ENCODE assay signal across 8 cellular contexts in the genomic region with DNA sequence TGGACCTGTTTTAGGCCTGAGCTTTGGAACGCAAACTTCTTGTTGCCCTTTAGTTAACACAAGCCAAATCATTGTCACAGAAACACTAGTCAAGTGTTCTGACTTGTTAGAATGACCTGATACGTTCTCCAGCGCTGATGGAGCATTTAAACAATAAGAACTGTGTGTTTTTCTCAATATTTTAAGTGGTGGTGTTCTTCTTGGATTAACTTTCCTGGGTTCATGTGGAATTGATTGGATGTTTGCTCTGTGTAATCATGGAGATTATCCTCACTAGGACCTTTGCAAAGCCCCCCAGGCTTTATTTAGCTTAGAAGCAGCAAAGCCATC. TPM values are rescaled to one million over a fixed set of nuclear protein-coding genes. Genes with fewer than 3 reads are reported as not detected.
DNase-seq lines count a peak whose midpoint lies in the region; ATAC-seq, FAIRE-seq and TF ChIP-seq lines count a peak whose summit lies in the region.

No MANE protein-coding gene starts in this region.

- CTCF ChIA-PET in CD8-positive, alpha-beta memory T cell (lab: Charles Lee) = no interaction called here
- CTCF ChIA-PET in Panc1 (lab: Charles Lee) (interaction anchor here (0.7 kb wide), 1 partner anchor 78 kb away, joined by 3 read pairs; no protein-coding TSS in a partner anchor), endothelial cell of umbilical vein (lab: Charles Lee) (interaction anchor here (0.9 to 7.5 kb wide), 8 partner anchors 9 to 159 kb away, joined by 3 to 319 read pairs (median 4); no protein-coding TSS in a partner anchor)

- H3K27ac Mint-ChIP-seq in CD8-positive, alpha-beta memory T cell = peak overlapping the region in 7 of 8 donors; percentile 4 to 74 (median 58)

- TF ChIP-seq CTCF in Panc1 (IDR thresholded peaks at IDR 0.05) = no peak
- no peak for TF ChIP-seq CTCF in endothelial cell of umbilical vein (IDR thresholded peaks at IDR 0.05; ENCODE audit: extremely low read depth in 1 of 2, insufficient read depth in 1 of 2, low read depth in 1 of 2, low read length in 2 of 2)
- TF ChIP-seq CTCF in pancreas (IDR thresholded peaks at IDR 0.05) = no peak

- H3K9me3 Mint-ChIP-seq in CD8-positive, alpha-beta memory T cell = no peaks in the 10 kb centered on the region

- peaks cover 0 to 9% (median 0%) of the 10 kb centered on the region in 3 donors for H3K36me3 Mint-ChIP-seq in CD8-positive, alpha-beta memory T cell

- BruUV-seq in Panc1 (replicated peaks; lab: Mats Ljungman, UMichigan) = TSS peak; percentile 55
- BruUV-seq in endothelial cell of umbilical vein (replicated peaks; lab: Mats Ljungman, UMichigan) = no TSS peak

- H3K4me1 Mint-ChIP-seq in CD8-positive, alpha-beta memory T cell = peaks cover 29 to 37% (median 29%) of the 10 kb centered on the region in 3 donors

- peaks cover 2% of the 10 kb centered on the region for H3K27me3 ChIP-seq in CD8-positive, alpha-beta memory T cell (ENCODE audit: insufficient read depth, low read length, poor library complexity, severe bottlenecking)
- no peaks in the 10 kb centered on the region for H3K27me3 ChIP-seq in Panc1 (ENCODE audit: control insufficient read depth, insufficient read depth, low read length)
- H3K27me3 ChIP-seq in endothelial cell of umbilical vein (ENCODE audit: control insufficient read depth in 2 of 2, insufficient read depth in 2 of 2, low read length in 2 of 2) = no peaks in the 10 kb centered on the region
- H3K27me3 ChIP-seq in pancreas = no peaks in the 10 kb centered on the region
- H3K27me3 ChIP-seq in Karpas-422 (ENCODE audit: low read length) = no peaks in the 10 kb centered on the region

- H3K27ac ChIP-seq in CD8-positive, alpha-beta memory T cell (ENCODE audit: low read depth, low read length) = no peak overlapping the region
- H3K27ac ChIP-seq in Panc1 (ENCODE audit: low read length) = peak overlapping the region; percentile 64
- H3K27ac ChIP-seq in endothelial cell of umbilical vein (ENCODE audit: insufficient read depth, low read depth, low read length) = no peak overlapping the region
- peak overlapping the region; percentile 67 to 83 (median 72) for H3K27ac ChIP-seq in pancreas
- no peak overlapping the region for H3K27ac ChIP-seq in Karpas-422 (ENCODE audit: low read length)

- FAIRE-seq in endothelial cell of umbilical vein (lab: Jason Lieb, UNC) (peak; percentile 74), pancreas (lab: Jason Lieb, UNC) (no peak)

- no peaks in the 10 kb centered on the region for H3K9me3 ChIP-seq in CD8-positive, alpha-beta memory T cell (ENCODE audit: low read length)
- no peaks in the 10 kb centered on the region for H3K9me3 ChIP-seq in Panc1 (ENCODE audit: control insufficient read depth, insufficient read depth, low read depth, low read length)
- H3K9me3 ChIP-seq in endothelial cell of umbilical vein (replicated peaks; ENCODE audit: control insufficient read depth, insufficient read depth, low read length) = no peaks in the 10 kb centered on the region
- H3K9me3 ChIP-seq in pancreas = no peaks in the 10 kb centered on the region
- H3K9me3 ChIP-seq in Karpas-422 (ENCODE audit: low read length) = no peaks in the 10 kb centered on the region

- H3K4me3 ChIP-seq in CD8-positive, alpha-beta memory T cell (ENCODE audit: low read length) = no peak overlapping the region
- peak overlapping the region; percentile 72 to 88 for H3K4me3 ChIP-seq in Panc1 (ENCODE audit: low read depth in 2 of 2, low read length in 2 of 2)
- peak overlapping the region; percentile 58 to 76 (median 72) for H3K4me3 ChIP-seq in endothelial cell of umbilical vein (replicated peaks in 1 of 3; ENCODE audit: insufficient read depth in 1 of 3, low read depth in 1 of 3, low read length in 3 of 3)
- peak overlapping the region in 3 of 4 donors; percentile 75 to 91 (median 81) for H3K4me3 ChIP-seq in pancreas
- no peak overlapping the region for H3K4me3 ChIP-seq in Karpas-422 (ENCODE audit: low read length)

- no peak for TF ChIP-seq POLR2A in endothelial cell of umbilical vein (IDR thresholded peaks at IDR 0.05; ENCODE audit: low read depth, low read length)

- POLR2A ChIA-PET in CD8-positive, alpha-beta memory T cell (lab: Charles Lee) = no interaction called here
- POLR2A ChIA-PET in Panc1 (lab: Charles Lee) (interaction anchor here (0.7 kb wide), 1 partner anchor 1883 kb away, joined by 3 read pairs; no protein-coding TSS in a partner anchor), endothelial cell of umbilical vein (lab: Charles Lee) (interaction anchor here (0.9 kb wide), 1 partner anchor 17 kb away, joined by 3 read pairs; no protein-coding TSS in a partner anchor)

- H3K4me3 Mint-ChIP-seq in CD8-positive, alpha-beta memory T cell = peak overlapping the region; percentile 90 to 99 (median 97)

- peaks cover 21% of the 10 kb centered on the region for H3K4me1 ChIP-seq in CD8-positive, alpha-beta memory T cell (ENCODE audit: insufficient read depth, low read length)
- H3K4me1 ChIP-seq in Panc1 (ENCODE audit: control insufficient read depth, insufficient read depth, low read length) (peaks cover 19% of the 10 kb centered on the region), endothelial cell of umbilical vein (ENCODE audit: control insufficient read depth, extremely low read depth, insufficient read depth, low read length) (peaks cover 25% of the 10 kb centered on the region), pancreas (peaks cover 6 to 17% (median 7%) of the 10 kb centered on the region in 3 donors), Karpas-422 (ENCODE audit: low read length) (peaks cover 22% of the 10 kb centered on the region)

- no peaks in the 10 kb centered on the region for H3K9me2 ChIP-seq in Karpas-422 (replicated peaks; ENCODE audit: insufficient read depth, low read length)

- H2AFZ ChIP-seq in endothelial cell of umbilical vein (ENCODE audit: low read depth, low read length) = peak overlapping the region; percentile 57
- H2AFZ ChIP-seq in Karpas-422 (ENCODE audit: low read length) = no peak overlapping the region

- H3K9ac ChIP-seq in endothelial cell of umbilical vein (replicated peaks; ENCODE audit: extremely low read depth, insufficient read depth, low read length) = peak overlapping the region; percentile 65
- H3K9ac ChIP-seq in Karpas-422 (ENCODE audit: low read length) = no peak overlapping the region

- dilution Hi-C loops in endothelial cell of umbilical vein (cut with MboI; ENCODE audit: extremely low pct_ligation_motif_present, low sequenced_read_pairs) = no loop called here

- peaks cover 15% of the 10 kb centered on the region for H3K79me2 ChIP-seq in endothelial cell of umbilical vein (ENCODE audit: control insufficient read depth, insufficient read depth, low read length)
- H3K79me2 ChIP-seq in Karpas-422 (ENCODE audit: low read length) = no peaks in the 10 kb centered on the region

- ATAC-seq in Panc1 (no peak), pancreas (no peak)

- 6 to 9% methylated on average over 3 of the region's 3 CpGs for WGBS in pancreas, 2 donors

- intact Hi-C loops in Panc1 (cut with micrococcal nuclease; ENCODE audit: unreplicated experiment) = no loop called here
- intact Hi-C loops in endothelial cell of umbilical vein (cut with micrococcal nuclease) = loop anchor here (2.0 kb wide), 1 partner anchor 18 kb away; no protein-coding TSS in a partner anchor
- intact Hi-C loops in pancreas (cut with DNase I) = no loop called here

- H3K4me2 ChIP-seq in endothelial cell of umbilical vein (ENCODE audit: insufficient read depth, low read length) = peak overlapping the region; percentile 96
- H3K4me2 ChIP-seq in Karpas-422 (ENCODE audit: low read depth, low read length, poor library complexity, severe bottlenecking) = no peak overlapping the region

- in situ Hi-C loops in Panc1 (cut with HindIII; ENCODE audit: low pct_unique_long_range_greater_than_20kb, low sequenced_read_pairs) = no loop called here

- peaks cover 16 to 17% of the 10 kb centered on the region in 2 donors for H3K27me3 Mint-ChIP-seq in CD8-positive, alpha-beta memory T cell

- no peaks in the 10 kb centered on the region for H3K9me1 ChIP-seq in endothelial cell of umbilical vein (replicated peaks; ENCODE audit: control insufficient read depth, extremely low read depth, insufficient read depth, low read length)

- peak in 1 of 5 donors; percentile 1 for DNase-seq in CD8-positive, alpha-beta memory T cell
- no peak for DNase-seq in Panc1 (ENCODE audit: low read depth, low spot score)
- DNase-seq in endothelial cell of umbilical vein (ENCODE audit: low read depth, low spot score) = peak; percentile 40
- DNase-seq in pancreas = no peak
- no peak for DNase-seq in Karpas-422
- DNase-seq in HuH-7.5 (ENCODE audit: low spot score) = no peak
- no peak for DNase-seq in SIG-M5 (lab: John Stamatoyannopoulos, UW)
- DNase-seq in dedifferentiated amniotic fluid mesenchymal stem cell (ENCODE audit: extremely low spot score) = no peak

- no peaks in the 10 kb centered on the region for H3K36me3 ChIP-seq in CD8-positive, alpha-beta memory T cell (ENCODE audit: insufficient read depth, low read length)
- H3K36me3 ChIP-seq in Panc1 (ENCODE audit: control insufficient read depth, insufficient read depth, low read length) = no peaks in the 10 kb centered on the region; the same call in 1 of the 2 replicates
- H3K36me3 ChIP-seq in endothelial cell of umbilical vein (ENCODE audit: control insufficient read depth in 2 of 2, extremely low read depth in 1 of 2, insufficient read depth in 2 of 2, low read length in 2 of 2) = no peaks in the 10 kb centered on the region
- H3K36me3 ChIP-seq in pancreas = no peaks in the 10 kb centered on the region
- no peaks in the 10 kb centered on the region for H3K36me3 ChIP-seq in Karpas-422 (ENCODE audit: insufficient read depth, low read length)

- H4K20me1 ChIP-seq in endothelial cell of umbilical vein (replicated peaks; ENCODE audit: control insufficient read depth, extremely low read depth, insufficient read depth, low read length) (no peaks in the 10 kb centered on the region), Karpas-422 (ENCODE audit: insufficient read depth, low read depth, low read length) (no peaks in the 10 kb centered on the region)

RNA-seq across cellular contexts. Expression of a gene that starts 1.6 kb away (rescaled TPM):
- 1 to 10 TPM; 2.4 to 2.5 TPM for total RNA-seq in CD8-positive, alpha-beta memory T cell
- polyA plus RNA-seq in CD8-positive, alpha-beta memory T cell = 1.6 TPM
- total RNA-seq in Panc1 (2021; ENCODE audit: unreplicated experiment) = 13.8 TPM
- polyA plus RNA-seq in Panc1 (2012; ENCODE audit: insufficient read length) = 8.0 TPM
- 10.6 and 11.7 TPM in 2 replicates for total RNA-seq in endothelial cell of umbilical vein
- 5.5 and 5.6 TPM in 2 replicates for polyA plus RNA-seq in endothelial cell of umbilical vein
- polyA plus RNA-seq in endothelial cell of umbilical vein (2011; cell fraction: cytosol; rRNA removed) = 5.7 and 6.3 TPM in 2 replicates
- polyA plus RNA-seq in endothelial cell of umbilical vein (2011; cell fraction: nucleus; rRNA removed) = 24.5 and 29.2 TPM in 2 replicates
- polyA plus RNA-seq in endothelial cell of umbilical vein (2012) = 6.7 and 7.3 TPM in 2 replicates
- 7.8 and 10.2 TPM in 2 replicates for polyA minus RNA-seq in endothelial cell of umbilical vein
- polyA minus RNA-seq in endothelial cell of umbilical vein (2011; cell fraction: cytosol; rRNA and poly(A)+ RNA removed) = 4.4 TPM
- 20.1 and 30.3 TPM in 2 replicates for polyA minus RNA-seq in endothelial cell of umbilical vein (2011; cell fraction: nucleus; rRNA and poly(A)+ RNA removed)
- total RNA-seq in pancreas = 10 to 100 TPM in 1 of 6 donors, 1 to 10 TPM in 5; 5.2 to 11.6 (median 7.6) TPM
- polyA plus RNA-seq in pancreas = 10 to 100 TPM in 1 of 2 donors, 1 to 10 TPM in 1; 7.2 to 10.2 TPM
- 0.15 and 1.4 TPM in 2 replicates for total RNA-seq in Karpas-422 (2014; rRNA removed; shearing (Covaris generic); ENCODE audit: low replicate concordance)

Comparison
In these comparisons a context has a peak if more than half of its experiments do, and no peak if none do; other contexts are left out.
1. H3K27ac ChIP-seq: peak in Panc1 (single experiment) and pancreas (4 of 4); none in CD8-positive, alpha-beta memory T cell (single experiment), endothelial cell of umbilical vein (single experiment) and Karpas-422 (single experiment).
2. H3K4me3 ChIP-seq: peak in Panc1 (2 of 2), endothelial cell of umbilical vein (3 of 3) and pancreas (3 of 4); none in CD8-positive, alpha-beta memory T cell (single experiment) and Karpas-422 (single experiment).